Comparison of ENCODE assay signal across 14 cellular contexts in the genomic region with DNA sequence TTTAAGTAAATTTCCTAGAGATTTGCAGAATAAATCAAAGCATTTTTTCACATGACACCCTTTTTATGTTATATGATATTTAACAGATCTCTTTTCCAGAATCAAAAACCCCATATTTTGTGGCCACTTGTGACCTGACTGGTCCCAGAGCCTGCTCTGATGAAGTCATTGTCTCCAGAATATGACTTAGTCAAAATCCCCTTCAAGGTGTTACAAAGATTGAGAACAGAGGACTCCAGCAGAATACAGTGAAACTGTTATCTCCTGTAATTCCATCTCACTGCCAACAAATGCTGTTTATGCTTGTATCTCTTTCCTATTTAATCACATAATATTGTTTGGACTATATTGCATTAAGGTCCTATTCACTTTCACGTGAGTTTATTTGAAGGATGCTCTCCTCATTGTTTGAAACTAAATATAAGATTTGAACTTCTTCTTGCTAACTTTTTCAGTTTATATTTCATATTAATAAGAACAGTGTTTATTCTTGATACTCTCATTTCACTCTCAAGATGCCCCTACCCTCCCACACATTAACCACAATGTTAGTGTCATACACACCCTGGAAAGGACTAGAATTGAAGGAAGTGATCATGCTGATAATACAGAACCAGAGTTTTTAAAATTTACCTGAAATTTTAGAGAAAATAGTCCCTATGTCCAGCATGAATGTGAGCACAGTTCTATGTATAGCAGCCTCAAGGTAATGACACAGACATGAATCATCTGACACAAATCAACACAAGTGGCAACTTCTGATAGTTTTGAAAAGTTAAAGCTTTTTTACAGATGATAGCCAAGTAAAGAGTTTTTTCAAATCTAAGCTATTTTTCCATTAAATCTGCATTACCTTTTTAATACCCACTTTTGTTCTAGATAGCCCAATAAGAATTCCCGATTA. TPM values are rescaled to one million over a fixed set of nuclear protein-coding genes. Genes with fewer than 3 reads are reported as not detected.
DNase-seq lines count a peak whose midpoint lies in the region; ATAC-seq and TF ChIP-seq lines count a peak whose summit lies in the region.
"Had no signal": no experiment of that assay in that cellular context is flagged by ENCODE, and none has a peak within 500 bp of the region (broad histone marks: within the 10 kb centered on the region; RNA-seq: fewer than 3 reads in every experiment).

No MANE protein-coding gene starts in this region.

- 65 to 72% methylated on average over 2 of the region's 2 CpGs for WGBS in body of pancreas, 2 donors

- intact Hi-C loops in body of pancreas (cut with DNase I) = loop anchor here (10.0 kb wide), 1 partner anchor 127 kb away; no protein-coding TSS in a partner anchor

- DNase-seq in GM13977 (ENCODE audit: low spot score) (peak; percentile 24), BE2C (no peak), NCI-H1092 treated with DMSO at 0.1 percent for 48 hours (lab: John Stamatoyannopoulos, UW) (no peak), NCI-H2107 treated with DMSO at 0.1 percent for 48 hours (lab: John Stamatoyannopoulos, UW; ENCODE audit: unreplicated experiment) (no peak), body of pancreas (no peak)
- DNase-seq in effector memory CD8-positive, alpha-beta T cell = no peak
- DNase-seq: amniotic stem cell, DMS79, foreskin melanocyte, NCI-H226 had no signal

- H3K9me3 ChIP-seq in BE2C (no peaks in the 10 kb centered on the region), body of pancreas (no peaks in the 10 kb centered on the region)

- H3K4me3 ChIP-seq in BE2C (ENCODE audit: low read depth, low read length) (no peak overlapping the region), body of pancreas (no peak overlapping the region)

- peak overlapping the region in 1 of 2 donors; percentile 11 for H3K27ac Mint-ChIP-seq in effector memory CD8-positive, alpha-beta T cell
- H3K27ac Mint-ChIP-seq: nephron; T-helper 2 cell treated with Interferon-gamma antibody and Interleukin-4, amounts not matched to agents 5 μg/mL and 100 μg/mL, for 36 hours had no signal

- TF ChIP-seq POLR2A in body of pancreas (IDR thresholded peaks at IDR 0.05) = no peak

- ATAC-seq in GM21423 (IDR thresholded peaks at IDR 0.05; ENCODE audit: unreplicated experiment) = peak; percentile 37
- ATAC-seq in HG03354 (IDR thresholded peaks at IDR 0.05; ENCODE audit: poor library complexity, severe bottlenecking, unreplicated experiment) = peak; percentile 45
- ATAC-seq in effector memory CD8-positive, alpha-beta T cell (replicated peaks) = peak; percentile 61
- ATAC-seq in body of pancreas = no peak

- H3K36me3 Mint-ChIP-seq in effector memory CD8-positive, alpha-beta T cell (ENCODE audit: insufficient read depth) = no peaks in the 10 kb centered on the region

- H3K27me3 Mint-ChIP-seq in effector memory CD8-positive, alpha-beta T cell = no peaks in the 10 kb centered on the region

- no peaks in the 10 kb centered on the region for H3K9me3 Mint-ChIP-seq in effector memory CD8-positive, alpha-beta T cell
- H3K9me3 Mint-ChIP-seq: nephron; T-helper 2 cell treated with Interferon-gamma antibody and Interleukin-4, amounts not matched to agents 5 μg/mL and 100 μg/mL, for 36 hours had no signal

- H3K27me3 ChIP-seq in BE2C = no peaks in the 10 kb centered on the region
- no peaks in the 10 kb centered on the region for H3K27me3 ChIP-seq in body of pancreas

- no peak overlapping the region for H3K27ac ChIP-seq in body of pancreas

- H3K4me1 ChIP-seq in BE2C (no peaks in the 10 kb centered on the region; the same call in 1 of the 2 replicates), body of pancreas (no peaks in the 10 kb centered on the region)

- H3K36me3 ChIP-seq in BE2C (no peaks in the 10 kb centered on the region), body of pancreas (replicated peaks in 1 of 2; ENCODE audit: insufficient read depth in 1 of 2, low read depth in 2 of 2) (no peaks in the 10 kb centered on the region)

- peaks cover 10 to 32% of the 10 kb centered on the region in 2 donors for H3K4me1 Mint-ChIP-seq in effector memory CD8-positive, alpha-beta T cell (ENCODE audit: low read depth in 2 of 2)

- in situ Hi-C loops in GM13977 (cut with MboI; ENCODE audit: low pct_unique_long_range_greater_than_20kb, low sequenced_read_pairs, unreplicated experiment) = loop anchor here (5.0 kb wide), 1 partner anchor 124 kb away; no protein-coding TSS in a partner anchor

- H3K4me3 Mint-ChIP-seq in effector memory CD8-positive, alpha-beta T cell = peak overlapping the region in 1 of 2 donors; percentile 33
- H3K4me3 Mint-ChIP-seq: nephron; T-helper 2 cell treated with Interferon-gamma antibody and Interleukin-4, amounts not matched to agents 5 μg/mL and 100 μg/mL, for 36 hours had no signal

- TF ChIP-seq CTCF in GM13977 (IDR thresholded peaks at IDR 0.05; ENCODE audit: extremely low read depth, insufficient read depth, missing control alignments) = no peak
- TF ChIP-seq CTCF in BE2C (IDR thresholded peaks at IDR 0.05; ENCODE audit: low read depth, low read length) = no peak
- no peak for TF ChIP-seq CTCF in body of pancreas (IDR thresholded peaks at IDR 0.05)

RNA-seq across cellular contexts. Expression of gene RGS1, which starts 25.8 kb away (rescaled TPM):
- polyA plus RNA-seq in BE2C (2012; ENCODE audit: insufficient read depth, insufficient read length, low read depth) = not detected
- total RNA-seq in body of pancreas = 10 to 100 TPM in 1 of 2 donors, under 1 TPM in 1; 0.99 to 10.4 TPM

RNA-seq across cellular contexts. Expression of gene RGS13, which starts 34.5 kb away (rescaled TPM):
- 0.32 TPM for polyA plus RNA-seq in BE2C (2012; ENCODE audit: insufficient read depth, insufficient read length, low read depth)
- 1 to 10 TPM in 1 of 2 donors, not detected in 1; 4.9 TPM for total RNA-seq in body of pancreas
